1 cellular context compared by ENCODE assay signal in the genomic region with DNA sequence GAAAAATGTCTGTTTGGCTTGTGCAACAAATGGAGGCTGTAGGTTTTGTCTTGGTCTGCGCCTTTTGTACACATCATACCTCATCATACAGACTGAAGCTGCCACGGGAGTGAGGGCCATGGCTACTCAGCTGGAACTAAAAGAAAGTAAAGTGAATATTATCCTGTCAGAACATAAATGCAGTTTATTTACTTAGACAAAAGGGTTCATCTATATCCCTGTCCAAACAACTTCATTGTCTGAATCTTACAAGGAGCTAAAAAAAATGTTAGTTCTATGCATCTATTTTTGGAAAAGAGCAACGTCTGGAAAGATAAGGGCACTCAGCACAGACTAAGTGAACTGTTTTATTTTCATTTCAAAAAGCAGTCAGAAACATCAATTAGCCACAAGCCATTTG.
TF ChIP-seq lines count a peak whose summit lies in the region.

No MANE protein-coding gene starts in this region.

TF ChIP-seq in GM12878, 131 proteins besides CTCF, POLR2A, EP300 and RAD21 (continued from another document):
- TF ChIP-seq, protein P1, sequence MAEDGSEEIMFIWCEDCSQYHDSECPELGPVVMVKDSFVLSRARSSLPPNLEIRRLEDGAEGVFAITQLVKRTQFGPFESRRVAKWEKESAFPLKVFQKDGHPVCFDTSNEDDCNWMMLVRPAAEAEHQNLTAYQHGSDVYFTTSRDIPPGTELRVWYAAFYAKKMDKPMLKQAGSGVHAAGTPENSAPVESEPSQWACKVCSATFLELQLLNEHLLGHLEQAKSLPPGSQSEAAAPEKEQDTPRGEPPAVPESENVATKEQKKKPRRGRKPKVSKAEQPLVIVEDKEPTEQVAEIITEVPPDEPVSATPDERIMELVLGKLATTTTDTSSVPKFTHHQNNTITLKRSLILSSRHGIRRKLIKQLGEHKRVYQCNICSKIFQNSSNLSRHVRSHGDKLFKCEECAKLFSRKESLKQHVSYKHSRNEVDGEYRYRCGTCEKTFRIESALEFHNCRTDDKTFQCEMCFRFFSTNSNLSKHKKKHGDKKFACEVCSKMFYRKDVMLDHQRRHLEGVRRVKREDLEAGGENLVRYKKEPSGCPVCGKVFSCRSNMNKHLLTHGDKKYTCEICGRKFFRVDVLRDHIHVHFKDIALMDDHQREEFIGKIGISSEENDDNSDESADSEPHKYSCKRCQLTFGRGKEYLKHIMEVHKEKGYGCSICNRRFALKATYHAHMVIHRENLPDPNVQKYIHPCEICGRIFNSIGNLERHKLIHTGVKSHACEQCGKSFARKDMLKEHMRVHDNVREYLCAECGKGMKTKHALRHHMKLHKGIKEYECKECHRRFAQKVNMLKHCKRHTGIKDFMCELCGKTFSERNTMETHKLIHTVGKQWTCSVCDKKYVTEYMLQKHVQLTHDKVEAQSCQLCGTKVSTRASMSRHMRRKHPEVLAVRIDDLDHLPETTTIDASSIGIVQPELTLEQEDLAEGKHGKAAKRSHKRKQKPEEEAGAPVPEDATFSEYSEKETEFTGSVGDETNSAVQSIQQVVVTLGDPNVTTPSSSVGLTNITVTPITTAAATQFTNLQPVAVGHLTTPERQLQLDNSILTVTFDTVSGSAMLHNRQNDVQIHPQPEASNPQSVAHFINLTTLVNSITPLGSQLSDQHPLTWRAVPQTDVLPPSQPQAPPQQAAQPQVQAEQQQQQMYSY (CRISPR knock-in tag; IDR thresholded peaks at IDR 0.05): no peak
- TF ChIP-seq NFXL1 (IDR thresholded peaks at IDR 0.05; ENCODE audit: borderline replicate concordance) (no peak), NFIC (IDR thresholded peaks at IDR 0.05; ENCODE audit: low read depth, low read length) (no peak), GATAD2B (conservative IDR thresholded peaks at IDR 0.05; ENCODE audit: low read depth) (no peak), ZNF384 (IDR thresholded peaks at IDR 0.05; ENCODE audit: borderline replicate concordance, low read depth, low read length) (no peak), DPF2 (IDR thresholded peaks at IDR 0.05) (no peak)
- TF ChIP-seq, protein P2, sequence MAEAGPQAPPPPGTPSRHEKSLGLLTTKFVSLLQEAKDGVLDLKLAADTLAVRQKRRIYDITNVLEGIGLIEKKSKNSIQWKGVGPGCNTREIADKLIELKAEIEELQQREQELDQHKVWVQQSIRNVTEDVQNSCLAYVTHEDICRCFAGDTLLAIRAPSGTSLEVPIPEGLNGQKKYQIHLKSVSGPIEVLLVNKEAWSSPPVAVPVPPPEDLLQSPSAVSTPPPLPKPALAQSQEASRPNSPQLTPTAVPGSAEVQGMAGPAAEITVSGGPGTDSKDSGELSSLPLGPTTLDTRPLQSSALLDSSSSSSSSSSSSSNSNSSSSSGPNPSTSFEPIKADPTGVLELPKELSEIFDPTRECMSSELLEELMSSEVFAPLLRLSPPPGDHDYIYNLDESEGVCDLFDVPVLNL (IDR thresholded peaks at IDR 0.05; ENCODE audit: low read depth, low read length): no peak
